3 cellular contexts compared by ENCODE assay signal in the genomic region with DNA sequence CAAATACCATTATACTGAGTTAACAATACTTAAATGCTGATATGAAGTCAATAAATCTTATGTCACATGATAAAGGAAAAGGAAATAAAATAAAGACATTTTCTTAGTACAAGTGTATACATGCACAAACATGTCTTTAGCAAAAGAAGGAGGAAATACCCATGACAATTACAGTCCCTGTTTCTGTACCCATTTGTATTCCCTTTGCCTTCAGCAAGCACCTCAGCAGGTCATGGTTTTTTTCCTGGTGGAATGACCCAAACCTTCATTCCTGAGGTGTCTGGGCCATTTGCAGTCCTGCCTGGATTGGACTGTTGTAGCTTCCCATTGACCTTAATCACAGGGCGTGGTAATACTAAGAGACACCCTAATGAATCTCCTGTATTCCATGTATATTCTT. TPM values are rescaled to one million over a fixed set of nuclear protein-coding genes. Genes with fewer than 3 reads are reported as not detected.
"Had no signal": no experiment of that assay in that cellular context is flagged by ENCODE, and none has a peak within 500 bp of the region (broad histone marks: within the 10 kb centered on the region; RNA-seq: fewer than 3 reads in every experiment).

No MANE protein-coding gene starts in this region.

RNA-seq across cellular contexts. Expression of gene ELAVL4, which starts 57.6 kb away (rescaled TPM):
- total RNA-seq: LHCN-M2, M059J, MCF 10A had no signal
